In genomic region chr13:30504081-30504480, GRCh38 we compare ENCODE assay signal across 1 cellular context.
TF ChIP-seq lines count a peak whose summit lies in the region.

No MANE protein-coding gene starts in this region.

TF ChIP-seq in WTC11, 78 proteins besides CTCF, POLR2A, EP300 and RAD21 (continued from another document):
- no peak for TF ChIP-seq NFATC4 (CRISPR knock-in tag; IDR thresholded peaks at IDR 0.05)
- no peak for TF ChIP-seq STAT6 (CRISPR knock-in tag; conservative IDR thresholded peaks at IDR 0.05; ENCODE audit: low read depth)
- TF ChIP-seq ZNF512 (CRISPR knock-in tag; IDR thresholded peaks at IDR 0.05; ENCODE audit: borderline replicate concordance), result no peak
- TF ChIP-seq CBFB (CRISPR knock-in tag; IDR thresholded peaks at IDR 0.05; ENCODE audit: low read depth), result no peak
